Comparison of ENCODE assay signal across 8 cellular contexts in the genomic region with DNA sequence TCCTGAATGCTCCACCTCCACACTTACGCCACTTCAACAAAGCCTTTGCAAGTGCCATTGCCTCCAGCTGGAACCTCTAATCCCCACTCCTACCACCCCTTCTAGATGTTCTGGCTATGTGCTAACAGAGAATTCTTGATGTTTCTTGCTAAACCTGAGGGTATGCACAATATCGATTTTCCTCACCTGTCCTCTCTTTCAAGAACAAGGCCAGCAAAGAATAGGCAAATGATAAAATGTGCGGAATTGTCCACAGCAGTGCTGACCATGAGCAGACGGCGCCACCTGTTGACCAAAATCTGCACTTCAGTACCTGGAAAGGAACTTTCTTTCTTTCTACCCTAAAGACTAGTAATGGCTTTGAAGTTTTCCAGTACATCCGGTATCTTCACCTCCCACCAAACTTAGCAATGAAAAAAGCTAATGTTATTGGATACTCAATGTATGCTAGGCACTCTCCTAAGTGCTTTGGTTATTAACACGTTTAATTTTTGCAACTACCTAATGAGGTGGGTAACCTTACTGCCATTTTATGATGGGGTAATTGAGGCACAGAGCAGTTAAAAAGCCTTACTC. TPM values are rescaled to one million over a fixed set of nuclear protein-coding genes. Genes with fewer than 3 reads are reported as not detected.
A peak's percentile ranks its signal among the peaks of the same experiment; 100 is the strongest.
DNase-seq lines count a peak whose midpoint lies in the region; ATAC-seq and TF ChIP-seq lines count a peak whose summit lies in the region.

No MANE protein-coding gene starts in this region.

- peaks cover 15 to 19% of the 10 kb centered on the region in 2 donors for H3K36me3 Mint-ChIP-seq in CD14-positive monocyte

- in situ Hi-C loops in Panc1 (cut with HindIII; ENCODE audit: low pct_unique_long_range_greater_than_20kb, low sequenced_read_pairs) (no loop called here), transverse colon (cut with MboI; ENCODE audit: low pct_ligation_motif_present in 1 of 4, low pct_unique_long_range_greater_than_20kb in 1 of 4, low sequenced_read_pairs in 3 of 4) (loop anchor here in 2 of 4 donors (5.0 to 10.0 kb wide), 2 partner anchors 35 to 72 kb away; no protein-coding TSS in a partner anchor)

- CTCF ChIA-PET in HEK293T (lab: Yijun Ruan, JAX): interaction anchor here (0.9 to 7.1 kb wide), 14 partner anchors 10 to 181 kb away, joined by 3 to 145 read pairs (median 4); a partner anchor contains a TSS
- CTCF ChIA-PET in Panc1 (lab: Charles Lee): interaction anchor here (1.2 to 2.7 kb wide), 3 partner anchors 34 to 69 kb away, joined by 5 to 17 read pairs (median 9); no protein-coding TSS in a partner anchor

- WGBS in ovary, 3 donors: 15 to 17% (median 16%) methylated on average over 7 of the region's 7 CpGs
- 21 to 22% methylated on average over 6 to 7 of the region's 7 CpGs for WGBS in transverse colon (ENCODE audit: low coverage in 1 of 2), 2 donors

- TF ChIP-seq EP300 in ovary (IDR thresholded peaks at IDR 0.05): no peak
- no peak for TF ChIP-seq EP300 in transverse colon (IDR thresholded peaks at IDR 0.05; ENCODE audit: low read depth)

- H3K9me3 Mint-ChIP-seq in CD14-positive monocyte: peaks cover 0 to 6% (median 0%) of the 10 kb centered on the region in 7 donors

- peaks cover 12% of the 10 kb centered on the region for H3K36me3 ChIP-seq in Panc1 (ENCODE audit: control insufficient read depth, insufficient read depth, low read length)
- H3K36me3 ChIP-seq in ovary: no peaks in the 10 kb centered on the region
- H3K36me3 ChIP-seq in transverse colon: no peaks in the 10 kb centered on the region

- TF ChIP-seq POLR2A in ovary (IDR thresholded peaks at IDR 0.05) (no peak), transverse colon (IDR thresholded peaks at IDR 0.05) (no peak)

- no peak overlapping the region for H3K4me3 Mint-ChIP-seq in CD14-positive monocyte

- H3K4me1 Mint-ChIP-seq in CD14-positive monocyte: peaks cover 18% of the 10 kb centered on the region

- H3K27ac Mint-ChIP-seq in CD14-positive monocyte: peak overlapping the region in 2 of 7 donors; percentile 20 to 32

- peaks cover 13% of the 10 kb centered on the region for H3K4me1 ChIP-seq in Panc1 (ENCODE audit: control insufficient read depth, insufficient read depth, low read length)
- H3K4me1 ChIP-seq in ovary (ENCODE audit: insufficient read depth): peaks cover 4% of the 10 kb centered on the region
- H3K4me1 ChIP-seq in transverse colon: peaks cover 9 to 20% (median 13%) of the 10 kb centered on the region in 4 donors

- no peak overlapping the region for H3K27ac ChIP-seq in Panc1 (ENCODE audit: low read length)
- H3K27ac ChIP-seq in ovary: no peak overlapping the region
- H3K27ac ChIP-seq in transverse colon: no peak overlapping the region

- peak; percentile 95 for TF ChIP-seq CTCF in CD14-positive monocyte (IDR thresholded peaks at IDR 0.05)
- TF ChIP-seq CTCF in Panc1 (IDR thresholded peaks at IDR 0.05): peak; percentile 92
- TF ChIP-seq CTCF in foreskin fibroblast (IDR thresholded peaks at IDR 0.05; ENCODE audit: low read depth, low read length): peak; percentile 88
- peak; percentile 82 to 94 (median 90) for TF ChIP-seq CTCF in ovary (IDR thresholded peaks at IDR 0.05)
- TF ChIP-seq CTCF in transverse colon (IDR thresholded peaks at IDR 0.05): peak; percentile 89 to 92 (median 91)

- H3K27me3 ChIP-seq in Panc1 (ENCODE audit: control insufficient read depth, insufficient read depth, low read length): no peaks in the 10 kb centered on the region
- H3K27me3 ChIP-seq in ovary: no peaks in the 10 kb centered on the region
- H3K27me3 ChIP-seq in transverse colon: no peaks in the 10 kb centered on the region

- POLR2A ChIA-PET in HEK293T (lab: Yijun Ruan, JAX): interaction anchor here (1.5 to 2.6 kb wide), 2 partner anchors 33 to 34 kb away, joined by 5 to 17 read pairs; no protein-coding TSS in a partner anchor
- POLR2A ChIA-PET in Panc1 (lab: Charles Lee): no interaction called here

- no peaks in the 10 kb centered on the region for H3K9me3 ChIP-seq in Panc1 (ENCODE audit: control insufficient read depth, insufficient read depth, low read depth, low read length)
- H3K9me3 ChIP-seq in ovary: no peaks in the 10 kb centered on the region
- H3K9me3 ChIP-seq in transverse colon: no peaks in the 10 kb centered on the region

- no peak overlapping the region for H3K4me3 ChIP-seq in Panc1 (ENCODE audit: low read depth in 2 of 2, low read length in 2 of 2)
- H3K4me3 ChIP-seq in foreskin fibroblast (ENCODE audit: low read depth in 1 of 2, low read length in 2 of 2): no peak overlapping the region
- H3K4me3 ChIP-seq in ovary: no peak overlapping the region
- no peak overlapping the region for H3K4me3 ChIP-seq in transverse colon

- intact Hi-C loops in CD14-positive monocyte (cut with micrococcal nuclease) (loop anchor here (2.0 to 5.0 kb wide), 4 partner anchors 35 to 180 kb away; no protein-coding TSS in a partner anchor), Panc1 (cut with micrococcal nuclease; ENCODE audit: unreplicated experiment) (loop anchor here (2.0 to 5.0 kb wide), 2 partner anchors 35 to 68 kb away; no protein-coding TSS in a partner anchor), ovary (cut with DNase I) (loop anchor here (2.0 to 10.0 kb wide), 4 partner anchors 34 to 72 kb away; no protein-coding TSS in a partner anchor), transverse colon (cut with DNase I; ENCODE audit: low total_unique reads) (loop anchor here (2.0 kb wide), 1 partner anchor 70 kb away; no protein-coding TSS in a partner anchor)

- no peak for ATAC-seq in Panc1
- ATAC-seq in GM21786 (IDR thresholded peaks at IDR 0.05; ENCODE audit: unreplicated experiment): no peak

- BruUV-seq in Panc1 (replicated peaks; lab: Mats Ljungman, UMichigan): no TSS peak

- H3K27me3 Mint-ChIP-seq in CD14-positive monocyte (ENCODE audit: low read depth in 3 of 3): peaks cover 0 to 2% (median 2%) of the 10 kb centered on the region in 3 donors

- no peak for DNase-seq in CD14-positive monocyte (ENCODE audit: low spot score)
- peak; percentile 57 for DNase-seq in HEK293T (ENCODE audit: extremely low spot score)
- peak; percentile 42 for DNase-seq in Panc1 (ENCODE audit: low read depth, low spot score)
- peak; percentile 40 for DNase-seq in activated T-helper 1 cell treated with Interleukin-2 at 50 U/mL for 16 hours (ENCODE audit: low read depth)
- peak; percentile 43 to 83 for DNase-seq in foreskin fibroblast
- peak; percentile 62 to 83 (median 81) for DNase-seq in ovary
- peak; percentile 78 for DNase-seq in transverse colon

TF ChIP-seq in HEK293T, 16 proteins besides CTCF, POLR2A, EP300 and RAD21:
- TF ChIP-seq FOXK2 (IDR thresholded peaks at IDR 0.05) (no peak), CTBP1 (IDR thresholded peaks at IDR 0.05; ENCODE audit: borderline replicate concordance) (no peak), BHLHE40 (IDR thresholded peaks at IDR 0.05; ENCODE audit: borderline replicate concordance) (no peak), FOXM1 (IDR thresholded peaks at IDR 0.05; ENCODE audit: borderline replicate concordance) (no peak)

RNA-seq across cellular contexts. Expression of a gene that starts 3.4 kb away (rescaled TPM):
- polyA plus RNA-seq in CD14-positive monocyte: 10 to 100 TPM; 58.3 to 62.1 TPM
- 152 TPM for total RNA-seq in Panc1 (2021; ENCODE audit: unreplicated experiment)
- polyA plus RNA-seq in Panc1 (2012; ENCODE audit: insufficient read length): 107 TPM
- 10 to 100 TPM; 23.4 to 42.0 (median 38.0) TPM for total RNA-seq in ovary
- polyA plus RNA-seq in ovary: 10 to 100 TPM; 32.0 to 36.2 TPM
- 10 to 100 TPM in 2 of 4 donors, 1 to 10 TPM in 1, not detected in 1; 1.6 to 36.8 (median 34.0) TPM for total RNA-seq in transverse colon

RNA-seq across cellular contexts. Expression of a gene that starts 10.3 kb away (rescaled TPM):
- polyA plus RNA-seq in CD14-positive monocyte: not detected
- not detected for total RNA-seq in Panc1 (2021; ENCODE audit: unreplicated experiment)
- not detected for polyA plus RNA-seq in Panc1 (2012; ENCODE audit: insufficient read length)
- total RNA-seq in ovary: not detected
- polyA plus RNA-seq in ovary: not detected
- total RNA-seq in transverse colon: not detected

RNA-seq across cellular contexts. Expression of a gene that starts 11.6 kb away (rescaled TPM):
- 1 to 10 TPM; 5.4 to 5.8 TPM for polyA plus RNA-seq in CD14-positive monocyte
- 2.0 TPM for total RNA-seq in Panc1 (2021; ENCODE audit: unreplicated experiment)
- polyA plus RNA-seq in Panc1 (2012; ENCODE audit: insufficient read length): 2.9 TPM
- 10 to 100 TPM; 11.5 to 23.5 (median 18.6) TPM for total RNA-seq in ovary
- polyA plus RNA-seq in ovary: 10 to 100 TPM; 14.8 to 30.4 TPM
- 10 to 100 TPM in 3 of 4 donors, 1 to 10 TPM in 1; 7.5 to 30.4 (median 15.2) TPM for total RNA-seq in transverse colon

RNA-seq across cellular contexts. Expression of a gene that starts 40.3 kb away (rescaled TPM):
- 100 to 1,000 TPM; 268 to 284 TPM for polyA plus RNA-seq in CD14-positive monocyte
- 19.1 TPM for total RNA-seq in Panc1 (2021; ENCODE audit: unreplicated experiment)
- 32.3 TPM for polyA plus RNA-seq in Panc1 (2012; ENCODE audit: insufficient read length)
- total RNA-seq in ovary: 10 to 100 TPM; 27.2 to 71.0 (median 59.7) TPM
- polyA plus RNA-seq in ovary: 100 to 1,000 TPM in 1 of 2 donors, 10 to 100 TPM in 1; 51.1 to 114 TPM
- 10 to 100 TPM; 15.3 to 24.3 (median 20.6) TPM for total RNA-seq in transverse colon
